2 cellular contexts compared by ENCODE assay signal in the genomic region with DNA sequence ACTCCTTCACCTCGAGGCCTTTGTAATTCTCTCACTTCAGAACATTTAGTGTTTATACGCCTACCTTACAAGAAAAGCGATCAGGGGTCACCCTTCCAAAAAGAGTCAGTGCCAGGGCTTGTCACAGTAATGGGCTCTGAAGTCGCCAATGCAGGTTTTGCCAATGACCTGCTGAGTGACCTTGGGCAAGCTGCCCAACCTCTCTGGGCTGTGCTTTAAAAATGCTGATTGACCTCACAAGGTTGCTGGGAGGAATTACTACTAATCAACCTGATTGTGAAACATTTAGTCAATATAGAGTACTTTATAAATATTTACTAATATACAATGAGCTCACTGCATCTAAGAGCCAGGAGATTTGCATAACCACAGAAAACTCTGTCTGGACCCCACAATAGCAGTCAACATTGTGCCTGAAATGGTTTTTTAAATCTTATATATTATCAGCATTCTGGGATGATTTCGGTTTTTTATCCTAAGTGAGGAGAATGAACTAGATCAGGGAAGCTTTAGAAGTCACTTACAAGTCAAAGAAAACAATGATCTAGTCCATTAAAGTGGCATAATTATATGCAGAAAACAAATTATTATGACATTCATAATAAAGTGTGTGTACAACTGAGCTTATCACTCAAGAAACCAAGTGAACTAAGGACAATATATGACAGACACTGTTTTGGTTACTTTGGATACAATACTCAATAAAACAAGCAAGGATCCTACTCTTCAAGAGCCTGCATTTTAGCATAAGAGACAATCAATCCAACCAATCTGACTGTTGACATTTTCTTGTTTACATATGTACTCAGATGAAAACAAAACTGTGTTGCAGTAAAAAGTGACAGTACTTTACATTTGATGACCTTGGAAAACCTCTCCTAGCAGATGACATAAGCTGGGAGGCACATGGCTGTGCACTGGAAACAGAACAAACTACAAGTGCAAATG.
TF ChIP-seq lines count a peak whose summit lies in the region.

No MANE protein-coding gene starts in this region.

TF ChIP-seq in liver, 16 proteins besides CTCF, POLR2A, EP300 and RAD21 (continued from another document):
- TF ChIP-seq, protein P1, sequence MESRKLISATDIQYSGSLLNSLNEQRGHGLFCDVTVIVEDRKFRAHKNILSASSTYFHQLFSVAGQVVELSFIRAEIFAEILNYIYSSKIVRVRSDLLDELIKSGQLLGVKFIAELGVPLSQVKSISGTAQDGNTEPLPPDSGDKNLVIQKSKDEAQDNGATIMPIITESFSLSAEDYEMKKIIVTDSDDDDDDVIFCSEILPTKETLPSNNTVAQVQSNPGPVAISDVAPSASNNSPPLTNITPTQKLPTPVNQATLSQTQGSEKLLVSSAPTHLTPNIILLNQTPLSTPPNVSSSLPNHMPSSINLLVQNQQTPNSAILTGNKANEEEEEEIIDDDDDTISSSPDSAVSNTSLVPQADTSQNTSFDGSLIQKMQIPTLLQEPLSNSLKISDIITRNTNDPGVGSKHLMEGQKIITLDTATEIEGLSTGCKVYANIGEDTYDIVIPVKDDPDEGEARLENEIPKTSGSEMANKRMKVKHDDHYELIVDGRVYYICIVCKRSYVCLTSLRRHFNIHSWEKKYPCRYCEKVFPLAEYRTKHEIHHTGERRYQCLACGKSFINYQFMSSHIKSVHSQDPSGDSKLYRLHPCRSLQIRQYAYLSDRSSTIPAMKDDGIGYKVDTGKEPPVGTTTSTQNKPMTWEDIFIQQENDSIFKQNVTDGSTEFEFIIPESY (IDR thresholded peaks at IDR 0.05), result no peak
- TF ChIP-seq RXRA (IDR thresholded peaks at IDR 0.05) (peak; percentile 64), HNF4A (conservative IDR thresholded peaks at IDR 0.05) (peak; percentile 50 to 55), JUND (IDR thresholded peaks at IDR 0.05) (peak; percentile 23 to 34), HNF4G (IDR thresholded peaks at IDR 0.05) (no peak), NR2F2 (IDR thresholded peaks at IDR 0.05) (peak; percentile 37), FOXA2 (IDR thresholded peaks at IDR 0.05) (peak; percentile 48)

TF ChIP-seq in GM12878, 131 proteins besides CTCF, POLR2A, EP300 and RAD21 (continued from another document):
- TF ChIP-seq EED (IDR thresholded peaks at IDR 0.05; ENCODE audit: low read depth) (no peak), CBFB (IDR thresholded peaks at IDR 0.05; ENCODE audit: low read depth) (no peak), BCL11A (IDR thresholded peaks at IDR 0.05; ENCODE audit: low read depth, low read length) (no peak), BCL3 (IDR thresholded peaks at IDR 0.05; ENCODE audit: borderline replicate concordance, insufficient read depth, low read depth, low read length, poor library complexity, severe bottlenecking) (no peak), HDAC6 (IDR thresholded peaks at IDR 0.05; ENCODE audit: unreplicated experiment) (no peak), CREB1 (IDR thresholded peaks at IDR 0.05; ENCODE audit: low read depth) (no peak), TAF1 (IDR thresholded peaks at IDR 0.05; ENCODE audit: borderline replicate concordance, low read depth, low read length) (no peak), CREM (IDR thresholded peaks at IDR 0.05; ENCODE audit: low read depth) (no peak)
- TF ChIP-seq, protein P2, sequence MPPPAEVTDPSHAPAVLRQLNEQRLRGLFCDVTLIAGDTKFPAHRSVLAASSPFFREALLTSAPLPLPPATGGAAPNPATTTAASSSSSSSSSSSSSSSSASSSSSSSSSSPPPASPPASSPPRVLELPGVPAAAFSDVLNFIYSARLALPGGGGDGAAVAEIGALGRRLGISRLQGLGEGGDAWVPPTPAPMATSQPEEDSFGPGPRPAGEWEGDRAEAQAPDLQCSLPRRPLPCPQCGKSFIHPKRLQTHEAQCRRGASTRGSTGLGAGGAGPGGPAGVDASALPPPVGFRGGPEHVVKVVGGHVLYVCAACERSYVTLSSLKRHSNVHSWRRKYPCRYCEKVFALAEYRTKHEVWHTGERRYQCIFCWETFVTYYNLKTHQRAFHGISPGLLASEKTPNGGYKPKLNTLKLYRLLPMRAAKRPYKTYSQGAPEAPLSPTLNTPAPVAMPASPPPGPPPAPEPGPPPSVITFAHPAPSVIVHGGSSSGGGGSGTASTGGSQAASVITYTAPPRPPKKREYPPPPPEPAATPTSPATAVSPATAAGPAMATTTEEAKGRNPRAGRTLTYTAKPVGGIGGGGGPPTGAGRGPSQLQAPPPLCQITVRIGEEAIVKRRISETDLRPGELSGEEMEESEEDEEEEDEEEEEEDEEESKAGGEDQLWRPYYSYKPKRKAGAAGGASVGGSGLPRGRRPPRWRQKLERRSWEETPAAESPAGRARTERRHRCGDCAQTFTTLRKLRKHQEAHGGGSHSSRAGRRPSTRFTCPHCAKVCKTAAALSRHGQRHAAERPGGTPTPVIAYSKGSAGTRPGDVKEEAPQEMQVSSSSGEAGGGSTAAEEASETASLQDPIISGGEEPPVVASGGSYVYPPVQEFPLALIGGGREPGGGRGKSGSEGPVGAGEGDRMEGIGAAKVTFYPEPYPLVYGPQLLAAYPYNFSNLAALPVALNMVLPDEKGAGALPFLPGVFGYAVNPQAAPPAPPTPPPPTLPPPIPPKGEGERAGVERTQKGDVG (CRISPR knock-in tag; IDR thresholded peaks at IDR 0.05), result no peak
- TF ChIP-seq, protein P3, sequence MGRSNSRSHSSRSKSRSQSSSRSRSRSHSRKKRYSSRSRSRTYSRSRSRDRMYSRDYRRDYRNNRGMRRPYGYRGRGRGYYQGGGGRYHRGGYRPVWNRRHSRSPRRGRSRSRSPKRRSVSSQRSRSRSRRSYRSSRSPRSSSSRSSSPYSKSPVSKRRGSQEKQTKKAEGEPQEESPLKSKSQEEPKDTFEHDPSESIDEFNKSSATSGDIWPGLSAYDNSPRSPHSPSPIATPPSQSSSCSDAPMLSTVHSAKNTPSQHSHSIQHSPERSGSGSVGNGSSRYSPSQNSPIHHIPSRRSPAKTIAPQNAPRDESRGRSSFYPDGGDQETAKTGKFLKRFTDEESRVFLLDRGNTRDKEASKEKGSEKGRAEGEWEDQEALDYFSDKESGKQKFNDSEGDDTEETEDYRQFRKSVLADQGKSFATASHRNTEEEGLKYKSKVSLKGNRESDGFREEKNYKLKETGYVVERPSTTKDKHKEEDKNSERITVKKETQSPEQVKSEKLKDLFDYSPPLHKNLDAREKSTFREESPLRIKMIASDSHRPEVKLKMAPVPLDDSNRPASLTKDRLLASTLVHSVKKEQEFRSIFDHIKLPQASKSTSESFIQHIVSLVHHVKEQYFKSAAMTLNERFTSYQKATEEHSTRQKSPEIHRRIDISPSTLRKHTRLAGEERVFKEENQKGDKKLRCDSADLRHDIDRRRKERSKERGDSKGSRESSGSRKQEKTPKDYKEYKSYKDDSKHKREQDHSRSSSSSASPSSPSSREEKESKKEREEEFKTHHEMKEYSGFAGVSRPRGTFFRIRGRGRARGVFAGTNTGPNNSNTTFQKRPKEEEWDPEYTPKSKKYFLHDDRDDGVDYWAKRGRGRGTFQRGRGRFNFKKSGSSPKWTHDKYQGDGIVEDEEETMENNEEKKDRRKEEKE (IDR thresholded peaks at IDR 0.05), result no peak
- TF ChIP-seq, protein P4, sequence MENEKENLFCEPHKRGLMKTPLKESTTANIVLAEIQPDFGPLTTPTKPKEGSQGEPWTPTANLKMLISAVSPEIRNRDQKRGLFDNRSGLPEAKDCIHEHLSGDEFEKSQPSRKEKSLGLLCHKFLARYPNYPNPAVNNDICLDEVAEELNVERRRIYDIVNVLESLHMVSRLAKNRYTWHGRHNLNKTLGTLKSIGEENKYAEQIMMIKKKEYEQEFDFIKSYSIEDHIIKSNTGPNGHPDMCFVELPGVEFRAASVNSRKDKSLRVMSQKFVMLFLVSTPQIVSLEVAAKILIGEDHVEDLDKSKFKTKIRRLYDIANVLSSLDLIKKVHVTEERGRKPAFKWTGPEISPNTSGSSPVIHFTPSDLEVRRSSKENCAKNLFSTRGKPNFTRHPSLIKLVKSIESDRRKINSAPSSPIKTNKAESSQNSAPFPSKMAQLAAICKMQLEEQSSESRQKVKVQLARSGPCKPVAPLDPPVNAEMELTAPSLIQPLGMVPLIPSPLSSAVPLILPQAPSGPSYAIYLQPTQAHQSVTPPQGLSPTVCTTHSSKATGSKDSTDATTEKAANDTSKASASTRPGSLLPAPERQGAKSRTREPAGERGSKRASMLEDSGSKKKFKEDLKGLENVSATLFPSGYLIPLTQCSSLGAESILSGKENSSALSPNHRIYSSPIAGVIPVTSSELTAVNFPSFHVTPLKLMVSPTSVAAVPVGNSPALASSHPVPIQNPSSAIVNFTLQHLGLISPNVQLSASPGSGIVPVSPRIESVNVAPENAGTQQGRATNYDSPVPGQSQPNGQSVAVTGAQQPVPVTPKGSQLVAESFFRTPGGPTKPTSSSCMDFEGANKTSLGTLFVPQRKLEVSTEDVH (IDR thresholded peaks at IDR 0.05; ENCODE audit: low read depth, partially characterized antibody), result no peak
- TF ChIP-seq, protein P5, sequence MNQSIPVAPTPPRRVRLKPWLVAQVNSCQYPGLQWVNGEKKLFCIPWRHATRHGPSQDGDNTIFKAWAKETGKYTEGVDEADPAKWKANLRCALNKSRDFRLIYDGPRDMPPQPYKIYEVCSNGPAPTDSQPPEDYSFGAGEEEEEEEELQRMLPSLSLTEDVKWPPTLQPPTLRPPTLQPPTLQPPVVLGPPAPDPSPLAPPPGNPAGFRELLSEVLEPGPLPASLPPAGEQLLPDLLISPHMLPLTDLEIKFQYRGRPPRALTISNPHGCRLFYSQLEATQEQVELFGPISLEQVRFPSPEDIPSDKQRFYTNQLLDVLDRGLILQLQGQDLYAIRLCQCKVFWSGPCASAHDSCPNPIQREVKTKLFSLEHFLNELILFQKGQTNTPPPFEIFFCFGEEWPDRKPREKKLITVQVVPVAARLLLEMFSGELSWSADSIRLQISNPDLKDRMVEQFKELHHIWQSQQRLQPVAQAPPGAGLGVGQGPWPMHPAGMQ (IDR thresholded peaks at IDR 0.05; ENCODE audit: borderline replicate concordance), result no peak
- TF ChIP-seq, protein P6, sequence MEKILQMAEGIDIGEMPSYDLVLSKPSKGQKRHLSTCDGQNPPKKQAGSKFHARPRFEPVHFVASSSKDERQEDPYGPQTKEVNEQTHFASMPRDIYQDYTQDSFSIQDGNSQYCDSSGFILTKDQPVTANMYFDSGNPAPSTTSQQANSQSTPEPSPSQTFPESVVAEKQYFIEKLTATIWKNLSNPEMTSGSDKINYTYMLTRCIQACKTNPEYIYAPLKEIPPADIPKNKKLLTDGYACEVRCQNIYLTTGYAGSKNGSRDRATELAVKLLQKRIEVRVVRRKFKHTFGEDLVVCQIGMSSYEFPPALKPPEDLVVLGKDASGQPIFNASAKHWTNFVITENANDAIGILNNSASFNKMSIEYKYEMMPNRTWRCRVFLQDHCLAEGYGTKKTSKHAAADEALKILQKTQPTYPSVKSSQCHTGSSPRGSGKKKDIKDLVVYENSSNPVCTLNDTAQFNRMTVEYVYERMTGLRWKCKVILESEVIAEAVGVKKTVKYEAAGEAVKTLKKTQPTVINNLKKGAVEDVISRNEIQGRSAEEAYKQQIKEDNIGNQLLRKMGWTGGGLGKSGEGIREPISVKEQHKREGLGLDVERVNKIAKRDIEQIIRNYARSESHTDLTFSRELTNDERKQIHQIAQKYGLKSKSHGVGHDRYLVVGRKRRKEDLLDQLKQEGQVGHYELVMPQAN (conservative IDR thresholded peaks at IDR 0.05), result no peak
- TF ChIP-seq, protein P7, sequence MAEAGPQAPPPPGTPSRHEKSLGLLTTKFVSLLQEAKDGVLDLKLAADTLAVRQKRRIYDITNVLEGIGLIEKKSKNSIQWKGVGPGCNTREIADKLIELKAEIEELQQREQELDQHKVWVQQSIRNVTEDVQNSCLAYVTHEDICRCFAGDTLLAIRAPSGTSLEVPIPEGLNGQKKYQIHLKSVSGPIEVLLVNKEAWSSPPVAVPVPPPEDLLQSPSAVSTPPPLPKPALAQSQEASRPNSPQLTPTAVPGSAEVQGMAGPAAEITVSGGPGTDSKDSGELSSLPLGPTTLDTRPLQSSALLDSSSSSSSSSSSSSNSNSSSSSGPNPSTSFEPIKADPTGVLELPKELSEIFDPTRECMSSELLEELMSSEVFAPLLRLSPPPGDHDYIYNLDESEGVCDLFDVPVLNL (IDR thresholded peaks at IDR 0.05; ENCODE audit: low read depth, low read length), result no peak
